In the genomic region with DNA sequence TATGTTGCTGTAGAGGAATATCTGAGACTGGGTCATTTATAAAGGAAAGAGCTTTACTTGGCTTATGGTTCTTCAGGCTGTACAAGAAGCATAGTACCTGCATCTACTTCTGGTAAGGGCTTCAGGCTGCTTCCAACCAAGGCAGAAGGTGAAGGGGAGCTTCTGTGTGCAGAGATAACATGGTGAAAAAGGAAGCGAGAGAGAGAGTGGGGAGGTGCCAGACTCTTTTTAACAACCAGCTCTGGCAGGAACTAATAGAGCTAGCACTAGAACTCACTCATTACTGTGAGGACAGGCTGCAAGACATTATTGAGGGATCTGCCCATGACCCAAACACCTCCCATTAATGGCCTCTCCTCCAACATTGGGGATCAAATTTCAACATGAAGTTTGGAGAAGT, we compare ENCODE assay signal across 22 cellular contexts.
DNase-seq lines count a peak whose midpoint lies in the region; ATAC-seq and TF ChIP-seq lines count a peak whose summit lies in the region.
"Had no signal": no experiment of that assay in that cellular context is flagged by ENCODE, and none has a peak within 500 bp of the region (broad histone marks: within the 10 kb centered on the region; RNA-seq: fewer than 3 reads in every experiment).

No MANE protein-coding gene starts in this region.

- ATAC-seq in GM19351 (IDR thresholded peaks at IDR 0.05; ENCODE audit: unreplicated experiment) (peak; percentile 93), HCT116 (no peak), HG03469 (IDR thresholded peaks at IDR 0.05; ENCODE audit: unreplicated experiment) (peak; percentile 43), left colon (no peak), lower lobe of right lung (no peak)
- ATAC-seq: activated naive CD4-positive, alpha-beta T cell treated with anti-CD3 and anti-CD28 coated beads, Interleukin-2, amount 50 U/mL, for 72 hours; left lobe of liver; mucosa of descending colon; psoas muscle; upper lobe of right lung had no signal

- no peak for TF ChIP-seq POLR2A in HCT116 (IDR thresholded peaks at IDR 0.05; ENCODE audit: borderline replicate concordance, extremely low read depth, insufficient read depth, insufficient read length)

- CTCF ChIA-PET in HCT116 (lab: Charles Lee) = interaction anchor here (0.8 kb wide), 1 partner anchor 1067 kb away, joined by 3 read pairs; no protein-coding TSS in a partner anchor

- no peaks in the 10 kb centered on the region for H3K9me2 ChIP-seq in HCT116 (ENCODE audit: insufficient read depth)

- H3K4me2 ChIP-seq in BLaER1 = peak overlapping the region; percentile 58
- no peak overlapping the region for H3K4me2 ChIP-seq in HCT116 (ENCODE audit: low read length)
- H3K4me2 ChIP-seq: neural progenitor cell had no signal

- no peaks in the 10 kb centered on the region for H4K20me1 ChIP-seq in BLaER1
- H4K20me1 ChIP-seq in HCT116 (ENCODE audit: insufficient read depth) = no peaks in the 10 kb centered on the region

- no peaks in the 10 kb centered on the region for H3K27me3 ChIP-seq in BLaER1
- no peaks in the 10 kb centered on the region for H3K27me3 ChIP-seq in HCT116 (ENCODE audit: insufficient read depth, low read length)
- no peaks in the 10 kb centered on the region for H3K27me3 ChIP-seq in lower lobe of right lung (ENCODE audit: low read depth)
- H3K27me3 ChIP-seq: neural progenitor cell, upper lobe of right lung had no signal

- POLR2A ChIA-PET in HCT116 (lab: Charles Lee) = interaction anchor here (0.9 kb wide), 1 partner anchor 855 kb away, joined by 3 read pairs; no protein-coding TSS in a partner anchor

- intact Hi-C loops in HCT116 (cut with micrococcal nuclease) (loop anchor here (2.0 to 10.0 kb wide), 2 partner anchors 343 to 519 kb away; no protein-coding TSS in a partner anchor), left colon (cut with DNase I, micrococcal nuclease) (loop anchor here in 1 of 2 donors (10.0 kb wide), 1 partner anchor 1059 kb away; a partner anchor contains a TSS), lower lobe of right lung (cut with DNase I) (no loop called here)

- H3K4me1 ChIP-seq in BLaER1 (peaks cover 70% of the 10 kb centered on the region), HCT116 (ENCODE audit: control insufficient read depth in 1 of 2, insufficient read depth in 2 of 2, low read length in 2 of 2) (peaks cover 17 to 23% of the 10 kb centered on the region in 2 experiments; a peak in 3 of 4 replicates), lower lobe of right lung (no peaks in the 10 kb centered on the region)
- H3K4me1 ChIP-seq: psoas muscle, upper lobe of right lung had no signal

- H2AFZ ChIP-seq in HCT116 (ENCODE audit: low read depth, low read length, poor library complexity, severe bottlenecking) = no peak overlapping the region
- H2AFZ ChIP-seq: neural progenitor cell had no signal

- no TSS peak for BruUV-seq in HCT116 (replicated peaks; lab: Mats Ljungman, UMichigan)

- DNase-seq in HCT116 (ENCODE audit: low read depth, low spot score) = no peak
- no peak for DNase-seq in left colon
- no peak for DNase-seq in pons (ENCODE audit: low spot score)
- no peak for DNase-seq in lower lobe of right lung
- DNase-seq in GM03348 (ENCODE audit: low spot score) = no peak
- DNase-seq: 8988T; activated CD4-positive, CD25-positive, alpha-beta regulatory T cell treated with anti-CD3 and anti-CD28 coated beads, Interleukin-2, amount 50 U/mL, for 72 hours; COR-L47; effector CD8-positive, alpha-beta T cell; mucosa of descending colon; NCI-H1417 treated with DMSO at 0.1 percent for 48 hours; NCI-H2171; psoas muscle; small intestine; stimulated activated CD4-positive, alpha-beta T cell treated with anti-CD3 and anti-CD28 coated beads, Interleukin-4, amount 100 ng/mL, for 1 hour; upper lobe of right lung had no signal

- H3K9me3 ChIP-seq in BLaER1 = no peaks in the 10 kb centered on the region
- H3K9me3 ChIP-seq in HCT116 (ENCODE audit: control insufficient read depth in 1 of 2, insufficient read depth in 1 of 2, low read depth in 1 of 2, low read length in 2 of 2) = no peaks in the 10 kb centered on the region
- H3K9me3 ChIP-seq in lower lobe of right lung = no peaks in the 10 kb centered on the region
- H3K9me3 ChIP-seq: mucosa of descending colon, psoas muscle, upper lobe of right lung had no signal

- no peaks in the 10 kb centered on the region for H3K36me3 ChIP-seq in BLaER1
- H3K36me3 ChIP-seq in HCT116 (ENCODE audit: control insufficient read depth in 1 of 2, insufficient read depth in 2 of 2, low read length in 2 of 2) = no peaks in the 10 kb centered on the region
- no peaks in the 10 kb centered on the region for H3K36me3 ChIP-seq in lower lobe of right lung
- H3K36me3 ChIP-seq: neural progenitor cell, upper lobe of right lung had no signal

- TF ChIP-seq RAD21 in HCT116 (IDR thresholded peaks at IDR 0.05; ENCODE audit: low read depth) = no peak

- RAD21 ChIA-PET in HCT116 (lab: Charles Lee; ENCODE audit: low non-redundant PET in 1 of 2, low total read pairs in 2 of 2, uncharacterized antibody in 2 of 2, unreplicated experiment in 2 of 2) = no interaction called here

- H3K27ac ChIP-seq in BLaER1 = no peak overlapping the region
- H3K27ac ChIP-seq in HCT116 (ENCODE audit: low read depth, low read length) = peak overlapping the region; percentile 55
- H3K27ac ChIP-seq in lower lobe of right lung = no peak overlapping the region
- H3K27ac ChIP-seq: neural progenitor cell, psoas muscle, upper lobe of right lung had no signal

- H3K4me3 ChIP-seq in BLaER1 = no peak overlapping the region
- H3K4me3 ChIP-seq in HCT116 (replicated peaks in 1 of 2; ENCODE audit: low read depth in 1 of 2, low read length in 2 of 2) = no peak overlapping the region
- H3K4me3 ChIP-seq in lower lobe of right lung = no peak overlapping the region
- H3K4me3 ChIP-seq: mucosa of descending colon, neural progenitor cell, psoas muscle, upper lobe of right lung had no signal

- H3K9ac ChIP-seq in BLaER1 = no peak overlapping the region
- H3K9ac ChIP-seq in HCT116 (ENCODE audit: low read length) = no peak overlapping the region
- H3K9ac ChIP-seq: neural progenitor cell had no signal

- TF ChIP-seq CTCF in HCT116 (IDR thresholded peaks at IDR 0.05 in 2 of 3, conservative IDR thresholded peaks at IDR 0.05 in 1 of 3; ENCODE audit: borderline replicate concordance in 1 of 3, insufficient read depth in 1 of 3, low read depth in 2 of 3, low read length in 2 of 3) = no peak
- TF ChIP-seq CTCF in lower lobe of right lung (IDR thresholded peaks at IDR 0.05) = no peak

- H3K79me2 ChIP-seq in HCT116 (ENCODE audit: insufficient read depth, low read length) = no peaks in the 10 kb centered on the region

TF ChIP-seq in HCT116, 20 proteins besides CTCF, POLR2A, EP300 and RAD21:
- no peak for TF ChIP-seq TCF7L2 (IDR thresholded peaks at IDR 0.05; ENCODE audit: borderline replicate concordance, extremely low read depth, insufficient read depth, insufficient read length)
- no peak for TF ChIP-seq SIN3A (IDR thresholded peaks at IDR 0.05; ENCODE audit: low read depth)
- TF ChIP-seq ZFX (IDR thresholded peaks at IDR 0.05) = no peak
- TF ChIP-seq JUND (IDR thresholded peaks at IDR 0.05) = no peak

Comparison
In these comparisons a context has a peak if more than half of its experiments do, and no peak if none do; other contexts are left out.
1. ATAC-seq: peak in GM19351 (single experiment) and HG03469 (single experiment); none in HCT116 (single experiment), left colon (single experiment) and lower lobe of right lung (0 of 2).